In genomic region chr2:36597532-36598377, GRCh38 we compare ENCODE assay signal across 8 cellular contexts. TPM values are rescaled to one million over a fixed set of nuclear protein-coding genes. Genes with fewer than 3 reads are reported as not detected.
DNase-seq lines count a peak whose midpoint lies in the region; ATAC-seq and TF ChIP-seq lines count a peak whose summit lies in the region.

Gene FEZ2 (minus strand): TSS chr2:36598168. CDS start chr2:36598142, 26 bp downstream.

- H3K9ac ChIP-seq in neural cell (ENCODE audit: low read length) (peak within 1 kb of the TSS; percentile 68), stomach smooth muscle (ENCODE audit: low read length in 2 of 2) (peak within 1 kb of the TSS; percentile 71 to 76)

- H3K4me3 ChIP-seq in DOHH2 (ENCODE audit: low read length) = peak within 1 kb of the TSS; percentile 100
- peak within 1 kb of the TSS; percentile 66 for H3K4me3 ChIP-seq in Jurkat, Clone E6-1 (ENCODE audit: low read length)
- H3K4me3 ChIP-seq in fibroblast of villous mesenchyme (ENCODE audit: low read depth, low read length) = peak within 1 kb of the TSS; percentile 90
- H3K4me3 ChIP-seq in neural cell (ENCODE audit: low read length) = peak within 1 kb of the TSS; percentile 82
- peak within 1 kb of the TSS; percentile 81 to 89 for H3K4me3 ChIP-seq in stomach smooth muscle (ENCODE audit: low read length in 2 of 2)

- TF ChIP-seq CTCF in DOHH2 (IDR thresholded peaks at IDR 0.05; ENCODE audit: low read depth, low read length, poor library complexity, severe bottlenecking) (no peak), fibroblast of villous mesenchyme (IDR thresholded peaks at IDR 0.05; ENCODE audit: insufficient read depth, low read depth, low read length) (no peak), neural cell (IDR thresholded peaks at IDR 0.05; ENCODE audit: poor library complexity, severe bottlenecking) (no peak)

- H3K27me3 ChIP-seq in DOHH2 (ENCODE audit: control insufficient read depth, low read length) = no peaks in the 10 kb centered on the region
- no peaks in the 10 kb centered on the region for H3K27me3 ChIP-seq in neural cell (ENCODE audit: insufficient read depth, low read depth, low read length)
- no peaks in the 10 kb centered on the region for H3K27me3 ChIP-seq in stomach smooth muscle (ENCODE audit: control insufficient read depth in 1 of 2, insufficient read depth in 2 of 2, low read length in 2 of 2)

- TF ChIP-seq RAD21 in neural cell (conservative IDR thresholded peaks at IDR 0.05) = peak; percentile 10

- ATAC-seq in GM21723 (IDR thresholded peaks at IDR 0.05; ENCODE audit: unreplicated experiment) = peak; percentile 99

- peaks cover 5% of the 10 kb centered on the region; the same call in 1 of the 2 replicates for H4K20me1 ChIP-seq in DOHH2 (ENCODE audit: control insufficient read depth, insufficient read depth, low read depth, low read length)
- H4K20me1 ChIP-seq in neural cell (ENCODE audit: insufficient read depth) = no peaks in the 10 kb centered on the region

- peaks cover 30% of the 10 kb centered on the region for H3K79me2 ChIP-seq in DOHH2 (ENCODE audit: control insufficient read depth, low read length)
- no peaks in the 10 kb centered on the region for H3K79me2 ChIP-seq in neural cell (replicated peaks; ENCODE audit: insufficient read depth, low read length)

- H3K4me2 ChIP-seq in DOHH2 (ENCODE audit: low read length) = peak within 1 kb of the TSS; percentile 93
- H3K4me2 ChIP-seq in neural cell (ENCODE audit: low read length) = peak within 1 kb of the TSS; percentile 41

- peak; percentile 12 for DNase-seq in Jurkat, Clone E6-1 (ENCODE audit: low read depth, low spot score)
- peak; percentile 62 to 78 for DNase-seq in SHP77 (lab: John Stamatoyannopoulos, UW)
- peak; percentile 50 for DNase-seq in activated gamma-delta T cell treated with Interleukin-2 at 50 U/mL for 16 hours
- DNase-seq in fibroblast of villous mesenchyme (ENCODE audit: low read depth) = peak; percentile 76

- no peak for TF ChIP-seq EP300 in neural cell (conservative IDR thresholded peaks at IDR 0.05; ENCODE audit: poor library complexity, severe bottlenecking)

- no peaks in the 10 kb centered on the region for H3F3A ChIP-seq in DOHH2 (ENCODE audit: control insufficient read depth, insufficient read depth)
- no peaks in the 10 kb centered on the region for H3F3A ChIP-seq in neural cell (ENCODE audit: insufficient read depth, low read length, poor library complexity, severe bottlenecking)

- H3K9me2 ChIP-seq in DOHH2 (replicated peaks; ENCODE audit: control insufficient read depth, low read length) (no peaks in the 10 kb centered on the region), neural cell (ENCODE audit: insufficient read depth, low read length) (no peaks in the 10 kb centered on the region)

- H3K9me3 ChIP-seq in DOHH2 (ENCODE audit: control insufficient read depth, insufficient read depth, low read length) = no peaks in the 10 kb centered on the region
- H3K9me3 ChIP-seq in neural cell (ENCODE audit: low read length) = no peaks in the 10 kb centered on the region
- H3K9me3 ChIP-seq in stomach smooth muscle (ENCODE audit: control insufficient read depth in 2 of 2, low read length in 2 of 2) = no peaks in the 10 kb centered on the region

- H2AFZ ChIP-seq in neural cell (ENCODE audit: low read depth, low read length) = peak within 1 kb of the TSS; percentile 72

- H3K27ac ChIP-seq in DOHH2 (ENCODE audit: low read depth, low read length) (peak within 1 kb of the TSS; percentile 30; the same call in 1 of the 2 replicates), neural cell (ENCODE audit: low read length) (no peak within 1 kb of the TSS), stomach smooth muscle (ENCODE audit: low read length) (peak within 1 kb of the TSS; percentile 55)

- H3K36me3 ChIP-seq in DOHH2 (ENCODE audit: control insufficient read depth, low read length) (peaks cover 7% of the 10 kb centered on the region), neural cell (ENCODE audit: insufficient read depth, low read length) (no peaks in the 10 kb centered on the region), stomach smooth muscle (ENCODE audit: control insufficient read depth in 2 of 2, insufficient read depth in 2 of 2, low read length in 2 of 2) (no peaks in the 10 kb centered on the region)

- peaks cover 18% of the 10 kb centered on the region for H3K4me1 ChIP-seq in DOHH2 (ENCODE audit: control insufficient read depth, low read length)
- H3K4me1 ChIP-seq in stomach smooth muscle (ENCODE audit: control insufficient read depth, insufficient read depth, low read length) = peaks cover 22% of the 10 kb centered on the region

TF ChIP-seq in neural cell, 6 proteins besides CTCF, POLR2A, EP300 and RAD21:
- peak; percentile 55 for TF ChIP-seq TAF1 (IDR thresholded peaks at IDR 0.05; ENCODE audit: low read depth)
- peak; percentile 59 for TF ChIP-seq MXI1 (conservative IDR thresholded peaks at IDR 0.05; ENCODE audit: poor library complexity, severe bottlenecking)
- TF ChIP-seq POLR2AphosphoS5 (IDR thresholded peaks at IDR 0.05) = no peak

RNA-seq across cellular contexts. Expression of gene FEZ2, which starts in this region (rescaled TPM):
- 16.1 TPM for polyA plus RNA-seq in Jurkat, Clone E6-1 (2012; ENCODE audit: insufficient read depth, insufficient read length)
- total RNA-seq in fibroblast of villous mesenchyme = 53.1 and 56.6 TPM in 2 replicates
- polyA plus RNA-seq in neural cell = 36.3 and 36.8 TPM in 2 replicates
- 31.4 and 35.1 TPM in 2 replicates for polyA minus RNA-seq in neural cell

Comparison
In these comparisons a context has a peak if more than half of its experiments do, and no peak if none do; other contexts are left out.
1. DNase-seq: peak in every context shown above with its lines; median percentile 76 in fibroblast of villous mesenchyme; 70 in SHP77; 50 in activated gamma-delta T cell treated with Interleukin-2 at 50 U/mL for 16 hours; 12 in Jurkat, Clone E6-1.